In genomic region chrX:78139160-78140123, GRCh38 we compare ENCODE assay signal across 1 cellular context.
TF ChIP-seq lines count a peak whose summit lies in the region.

TAF9B (minus strand) TSS chrX:78139650; CDS start chrX:78139611, 39 bp downstream.

TF ChIP-seq in HepG2, 621 proteins besides CTCF, POLR2A, EP300 and RAD21 (continued from another document and continues in another):
- no peak for TF ChIP-seq PAXIP1 (CRISPR knock-in tag; conservative IDR thresholded peaks at IDR 0.05)
- no peak for TF ChIP-seq ZNF777 (CRISPR knock-in tag; IDR thresholded peaks at IDR 0.05)
- no peak for TF ChIP-seq FOXK2 (IDR thresholded peaks at IDR 0.05)
- 0 out of 2 replicates have a peak, but pooled peaks have one; percentile 38 for TF ChIP-seq POGZ (CRISPR knock-in tag; IDR thresholded peaks at IDR 0.05)
- TF ChIP-seq SOX13 (IDR thresholded peaks at IDR 0.05) = no peak
- no peak for TF ChIP-seq SOX13 (CRISPR knock-in tag; conservative IDR thresholded peaks at IDR 0.05 in 1 of 2, IDR thresholded peaks at IDR 0.05 in 1 of 2)
- TF ChIP-seq, protein P1, sequence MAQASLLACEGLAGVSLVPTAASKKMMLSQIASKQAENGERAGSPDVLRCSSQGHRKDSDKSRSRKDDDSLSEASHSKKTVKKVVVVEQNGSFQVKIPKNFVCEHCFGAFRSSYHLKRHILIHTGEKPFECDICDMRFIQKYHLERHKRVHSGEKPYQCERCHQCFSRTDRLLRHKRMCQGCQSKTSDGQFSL (CRISPR knock-in tag; IDR thresholded peaks at IDR 0.05) = no peak
- no peak for TF ChIP-seq SRY (CRISPR knock-in tag; IDR thresholded peaks at IDR 0.05)
- no peak for TF ChIP-seq ZFP62 (CRISPR knock-in tag; IDR thresholded peaks at IDR 0.05)
- peak; percentile 76; the same call in 1 of the 2 replicates for TF ChIP-seq ZNF430 (CRISPR knock-in tag; IDR thresholded peaks at IDR 0.05)
- peak; percentile 20; the same call in 1 of the 2 replicates for TF ChIP-seq ZBTB20 (CRISPR knock-in tag; IDR thresholded peaks at IDR 0.05; ENCODE audit: borderline replicate concordance, low read depth)
- 0 out of 2 replicates have a peak, but pooled peaks have one; percentile 53 for TF ChIP-seq KLF15 (CRISPR knock-in tag; IDR thresholded peaks at IDR 0.05; ENCODE audit: borderline replicate concordance)
- no peak for TF ChIP-seq ZNF790 (CRISPR knock-in tag; IDR thresholded peaks at IDR 0.05; ENCODE audit: borderline replicate concordance)
- TF ChIP-seq ZSCAN31 (CRISPR knock-in tag; IDR thresholded peaks at IDR 0.05; ENCODE audit: low read depth) = no peak
- TF ChIP-seq FLYWCH1 (CRISPR knock-in tag; IDR thresholded peaks at IDR 0.05) = no peak
- TF ChIP-seq JARID2 (CRISPR knock-in tag; IDR thresholded peaks at IDR 0.05; ENCODE audit: insufficient replicate concordance) = no peak
- TF ChIP-seq SAFB2 (CRISPR knock-in tag; IDR thresholded peaks at IDR 0.05; ENCODE audit: borderline replicate concordance, low read depth) = no peak
- no peak for TF ChIP-seq PHF20 (CRISPR knock-in tag; IDR thresholded peaks at IDR 0.05)
- TF ChIP-seq THAP11 (CRISPR knock-in tag; IDR thresholded peaks at IDR 0.05) = no peak
- TF ChIP-seq AKAP8 (CRISPR knock-in tag; IDR thresholded peaks at IDR 0.05) = peak; percentile 74; the same call in 1 of the 2 replicates
- no peak for TF ChIP-seq TBX3 (IDR thresholded peaks at IDR 0.05; ENCODE audit: borderline replicate concordance)
- no peak for TF ChIP-seq ZNF235 (CRISPR knock-in tag; IDR thresholded peaks at IDR 0.05; ENCODE audit: borderline replicate concordance)
- TF ChIP-seq PLRG1 (conservative IDR thresholded peaks at IDR 0.05) = no peak
- no peak for TF ChIP-seq ZNF549 (CRISPR knock-in tag; IDR thresholded peaks at IDR 0.05)
- no peak for TF ChIP-seq CBX2 (IDR thresholded peaks at IDR 0.05; ENCODE audit: low read depth, low read length)
- TF ChIP-seq CBX2 (CRISPR knock-in tag; IDR thresholded peaks at IDR 0.05; ENCODE audit: low read depth) = no peak
- TF ChIP-seq, protein P2, sequence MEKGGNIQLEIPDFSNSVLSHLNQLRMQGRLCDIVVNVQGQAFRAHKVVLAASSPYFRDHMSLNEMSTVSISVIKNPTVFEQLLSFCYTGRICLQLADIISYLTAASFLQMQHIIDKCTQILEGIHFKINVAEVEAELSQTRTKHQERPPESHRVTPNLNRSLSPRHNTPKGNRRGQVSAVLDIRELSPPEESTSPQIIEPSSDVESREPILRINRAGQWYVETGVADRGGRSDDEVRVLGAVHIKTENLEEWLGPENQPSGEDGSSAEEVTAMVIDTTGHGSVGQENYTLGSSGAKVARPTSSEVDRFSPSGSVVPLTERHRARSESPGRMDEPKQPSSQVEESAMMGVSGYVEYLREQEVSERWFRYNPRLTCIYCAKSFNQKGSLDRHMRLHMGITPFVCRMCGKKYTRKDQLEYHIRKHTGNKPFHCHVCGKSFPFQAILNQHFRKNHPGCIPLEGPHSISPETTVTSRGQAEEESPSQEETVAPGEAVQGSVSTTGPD (CRISPR knock-in tag; IDR thresholded peaks at IDR 0.05) = no peak
- TF ChIP-seq STAG1 (CRISPR knock-in tag; IDR thresholded peaks at IDR 0.05) = no peak
- TF ChIP-seq, protein P3, sequence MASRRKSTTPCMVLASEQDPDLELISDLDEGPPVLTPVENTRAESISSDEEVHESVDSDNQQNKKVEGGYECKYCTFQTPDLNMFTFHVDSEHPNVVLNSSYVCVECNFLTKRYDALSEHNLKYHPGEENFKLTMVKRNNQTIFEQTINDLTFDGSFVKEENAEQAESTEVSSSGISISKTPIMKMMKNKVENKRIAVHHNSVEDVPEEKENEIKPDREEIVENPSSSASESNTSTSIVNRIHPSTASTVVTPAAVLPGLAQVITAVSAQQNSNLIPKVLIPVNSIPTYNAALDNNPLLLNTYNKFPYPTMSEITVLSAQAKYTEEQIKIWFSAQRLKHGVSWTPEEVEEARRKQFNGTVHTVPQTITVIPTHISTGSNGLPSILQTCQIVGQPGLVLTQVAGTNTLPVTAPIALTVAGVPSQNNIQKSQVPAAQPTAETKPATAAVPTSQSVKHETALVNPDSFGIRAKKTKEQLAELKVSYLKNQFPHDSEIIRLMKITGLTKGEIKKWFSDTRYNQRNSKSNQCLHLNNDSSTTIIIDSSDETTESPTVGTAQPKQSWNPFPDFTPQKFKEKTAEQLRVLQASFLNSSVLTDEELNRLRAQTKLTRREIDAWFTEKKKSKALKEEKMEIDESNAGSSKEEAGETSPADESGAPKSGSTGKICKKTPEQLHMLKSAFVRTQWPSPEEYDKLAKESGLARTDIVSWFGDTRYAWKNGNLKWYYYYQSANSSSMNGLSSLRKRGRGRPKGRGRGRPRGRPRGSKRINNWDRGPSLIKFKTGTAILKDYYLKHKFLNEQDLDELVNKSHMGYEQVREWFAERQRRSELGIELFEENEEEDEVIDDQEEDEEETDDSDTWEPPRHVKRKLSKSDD (CRISPR knock-in tag; IDR thresholded peaks at IDR 0.05; ENCODE audit: low read depth) = no peak
- TF ChIP-seq YEATS2 (CRISPR knock-in tag; IDR thresholded peaks at IDR 0.05; ENCODE audit: borderline replicate concordance) = 0 out of 2 replicates have a peak, but pooled peaks have one; percentile 18
- no peak for TF ChIP-seq PATZ1 (CRISPR knock-in tag; IDR thresholded peaks at IDR 0.05)
- TF ChIP-seq CHD2 (IDR thresholded peaks at IDR 0.05; ENCODE audit: low read depth, low read length) = no peak
- TF ChIP-seq NR1H2 (CRISPR knock-in tag; IDR thresholded peaks at IDR 0.05; ENCODE audit: borderline replicate concordance, low read depth) = no peak
- TF ChIP-seq ZNF343 (CRISPR knock-in tag; IDR thresholded peaks at IDR 0.05) = no peak
- no peak for TF ChIP-seq ZNF775 (CRISPR knock-in tag; IDR thresholded peaks at IDR 0.05; ENCODE audit: borderline replicate concordance)
- TF ChIP-seq NCOA2 (CRISPR knock-in tag; IDR thresholded peaks at IDR 0.05) = no peak
- no peak for TF ChIP-seq TERF1 (CRISPR knock-in tag; IDR thresholded peaks at IDR 0.05)
- no peak for TF ChIP-seq ETV5 (CRISPR knock-in tag; IDR thresholded peaks at IDR 0.05; ENCODE audit: borderline replicate concordance)
- no peak for TF ChIP-seq RAD51 (IDR thresholded peaks at IDR 0.05; ENCODE audit: borderline replicate concordance)
- TF ChIP-seq HDAC2 (CRISPR knock-in tag; IDR thresholded peaks at IDR 0.05) = no peak
- TF ChIP-seq U2AF1 (optimal IDR thresholded peaks at IDR 0.05; ENCODE audit: low read depth, low read length) = no peak
- no peak for TF ChIP-seq MLXIP (CRISPR knock-in tag; IDR thresholded peaks at IDR 0.05; ENCODE audit: borderline replicate concordance)
- TF ChIP-seq ZNF570 (CRISPR knock-in tag; IDR thresholded peaks at IDR 0.05; ENCODE audit: borderline replicate concordance) = no peak
- TF ChIP-seq ZNF761 (CRISPR knock-in tag; conservative IDR thresholded peaks at IDR 0.05) = no peak
- TF ChIP-seq NFKB2 (CRISPR knock-in tag; IDR thresholded peaks at IDR 0.05; ENCODE audit: borderline replicate concordance) = peak; percentile 52; the same call in 1 of the 2 replicates
- no peak for TF ChIP-seq NR3C1 (CRISPR knock-in tag; IDR thresholded peaks at IDR 0.05)
- TF ChIP-seq MBNL3 (CRISPR knock-in tag; conservative IDR thresholded peaks at IDR 0.05) = no peak
- TF ChIP-seq ZNF333 (CRISPR knock-in tag; IDR thresholded peaks at IDR 0.05; ENCODE audit: borderline replicate concordance) = no peak
- no peak for TF ChIP-seq ZNF264 (CRISPR knock-in tag; IDR thresholded peaks at IDR 0.05)
- TF ChIP-seq ZNF383 (CRISPR knock-in tag; IDR thresholded peaks at IDR 0.05; ENCODE audit: borderline replicate concordance) = no peak
- TF ChIP-seq NFATC3 (CRISPR knock-in tag; IDR thresholded peaks at IDR 0.05) = no peak
- no peak for TF ChIP-seq KLF13 (CRISPR knock-in tag; IDR thresholded peaks at IDR 0.05)
- no peak for TF ChIP-seq ZNF839 (CRISPR knock-in tag; IDR thresholded peaks at IDR 0.05; ENCODE audit: borderline replicate concordance)
- no peak for TF ChIP-seq ZKSCAN8 (CRISPR knock-in tag; IDR thresholded peaks at IDR 0.05; ENCODE audit: borderline replicate concordance)
- TF ChIP-seq DRAP1 (CRISPR knock-in tag; IDR thresholded peaks at IDR 0.05) = no peak; the same call in 1 of the 2 replicates
- no peak for TF ChIP-seq CC2D1A (CRISPR knock-in tag; IDR thresholded peaks at IDR 0.05)
- TF ChIP-seq, protein P4, sequence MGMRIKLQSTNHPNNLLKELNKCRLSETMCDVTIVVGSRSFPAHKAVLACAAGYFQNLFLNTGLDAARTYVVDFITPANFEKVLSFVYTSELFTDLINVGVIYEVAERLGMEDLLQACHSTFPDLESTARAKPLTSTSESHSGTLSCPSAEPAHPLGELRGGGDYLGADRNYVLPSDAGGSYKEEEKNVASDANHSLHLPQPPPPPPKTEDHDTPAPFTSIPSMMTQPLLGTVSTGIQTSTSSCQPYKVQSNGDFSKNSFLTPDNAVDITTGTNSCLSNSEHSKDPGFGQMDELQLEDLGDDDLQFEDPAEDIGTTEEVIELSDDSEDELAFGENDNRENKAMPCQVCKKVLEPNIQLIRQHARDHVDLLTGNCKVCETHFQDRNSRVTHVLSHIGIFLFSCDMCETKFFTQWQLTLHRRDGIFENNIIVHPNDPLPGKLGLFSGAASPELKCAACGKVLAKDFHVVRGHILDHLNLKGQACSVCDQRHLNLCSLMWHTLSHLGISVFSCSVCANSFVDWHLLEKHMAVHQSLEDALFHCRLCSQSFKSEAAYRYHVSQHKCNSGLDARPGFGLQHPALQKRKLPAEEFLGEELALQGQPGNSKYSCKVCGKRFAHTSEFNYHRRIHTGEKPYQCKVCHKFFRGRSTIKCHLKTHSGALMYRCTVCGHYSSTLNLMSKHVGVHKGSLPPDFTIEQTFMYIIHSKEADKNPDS (CRISPR knock-in tag; IDR thresholded peaks at IDR 0.05) = no peak
- TF ChIP-seq NRL (CRISPR knock-in tag; IDR thresholded peaks at IDR 0.05; ENCODE audit: borderline replicate concordance) = peak; percentile 62; the same call in 1 of the 2 replicates
